In the genomic region with DNA sequence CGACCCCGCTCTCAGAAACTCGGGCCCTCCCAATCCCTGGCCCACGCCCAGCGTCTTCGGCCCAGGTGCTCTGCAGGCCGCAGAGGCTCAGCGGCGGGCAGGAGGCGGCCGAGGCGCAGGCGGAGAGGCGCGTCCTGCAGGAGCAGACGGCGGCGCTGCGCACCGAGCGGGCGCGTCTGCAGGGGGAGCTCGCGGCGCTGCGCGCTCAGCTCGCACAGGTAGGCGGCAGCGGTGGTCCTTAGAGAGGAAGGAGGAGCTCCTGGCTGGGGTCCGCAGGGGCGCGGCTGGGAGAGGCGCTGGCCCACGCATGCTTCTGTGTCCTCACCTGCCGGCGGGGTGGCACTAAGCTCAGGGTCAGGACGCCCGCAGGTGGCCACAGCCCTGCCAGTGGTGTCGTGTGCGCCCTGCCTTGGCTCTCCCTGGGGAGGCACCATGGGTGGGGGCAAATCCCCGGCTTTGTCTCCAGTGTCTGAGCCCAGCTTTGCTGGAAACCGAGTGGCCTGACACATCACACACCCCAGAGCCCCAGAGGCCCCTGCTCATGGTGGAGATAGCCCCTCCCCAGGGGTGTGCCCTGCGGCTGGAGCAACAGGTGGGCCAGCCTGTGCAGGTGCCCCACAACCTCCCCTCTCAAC, we compare ENCODE assay signal across 9 cellular contexts. TPM values are rescaled to one million over a fixed set of nuclear protein-coding genes. Genes with fewer than 3 reads are reported as not detected.
DNase-seq lines count a peak whose midpoint lies in the region; ATAC-seq and TF ChIP-seq lines count a peak whose summit lies in the region.
"Had no signal": no experiment of that assay in that cellular context is flagged by ENCODE, and none has a peak within 500 bp of the region (broad histone marks: within the 10 kb centered on the region; RNA-seq: fewer than 3 reads in every experiment).

No MANE protein-coding gene starts in this region.

- no peak overlapping the region for H3K4me3 ChIP-seq in AG10803 (ENCODE audit: low read length)
- H3K4me3 ChIP-seq in HEK293 (ENCODE audit: low read depth, low read length): no peak overlapping the region
- no peak overlapping the region for H3K4me3 ChIP-seq in SK-N-SH (ENCODE audit: low read depth in 2 of 2, low read length in 1 of 2)

- no peak for TF ChIP-seq EP300 in SK-N-SH (IDR thresholded peaks at IDR 0.05; ENCODE audit: borderline replicate concordance in 1 of 2, low read depth in 1 of 2, low read length in 1 of 2)

- H3K36me3 Mint-ChIP-seq in naive B cell: no peaks in the 10 kb centered on the region

- ATAC-seq in naive B cell (ENCODE audit: low read depth in 2 of 2) (peak; percentile 80 to 85), GM21825 (IDR thresholded peaks at IDR 0.05; ENCODE audit: unreplicated experiment) (no peak)

- H3K4me3 Mint-ChIP-seq in naive B cell: no peak overlapping the region
- H3K4me3 Mint-ChIP-seq: dendritic cell treated with granulocyte-macrophage colony-stimulating factor and Interleukin-4, amounts not matched to agents 40 ng/mL and 50 ng/mL, for 4 days had no signal

- POLR2A ChIA-PET in HEK293 (lab: Yijun Ruan, JAX): no interaction called here
- POLR2A ChIA-PET in SK-N-SH (lab: Yijun Ruan, JAX): no interaction called here

- no peaks in the 10 kb centered on the region for H3F3A ChIP-seq in SK-N-SH (replicated peaks; ENCODE audit: insufficient read depth)

- H3K9me2 ChIP-seq in SK-N-SH: no peaks in the 10 kb centered on the region

- H3K79me2 ChIP-seq in SK-N-SH (ENCODE audit: insufficient read depth): no peaks in the 10 kb centered on the region

- no peak for DNase-seq in AG10803 (ENCODE audit: low read depth)
- peak; percentile 76 for DNase-seq in SK-N-SH
- DNase-seq in dermis microvascular lymphatic vessel endothelial cell (ENCODE audit: low read depth in 2 of 2): peak; percentile 25 to 74
- peak; percentile 24 for DNase-seq in naive B cell
- no peak for DNase-seq in SIG-M5 (lab: John Stamatoyannopoulos, UW)
- no peak for DNase-seq in NK-92 (lab: John Stamatoyannopoulos, UW; ENCODE audit: unreplicated experiment)

- H3K27ac Mint-ChIP-seq in naive B cell: peak overlapping the region in 1 of 6 donors; percentile 70
- H3K27ac Mint-ChIP-seq: dendritic cell treated with granulocyte-macrophage colony-stimulating factor and Interleukin-4, amounts not matched to agents 40 ng/mL and 50 ng/mL, for 4 days had no signal

- TF ChIP-seq CTCF in AG10803 (conservative IDR thresholded peaks at IDR 0.05; ENCODE audit: low read length): peak; percentile 9; the same call in 1 of the 2 replicates
- peak; percentile 94 for TF ChIP-seq CTCF in HEK293 (tag by site-specific recombination; IDR thresholded peaks at IDR 0.05)
- TF ChIP-seq CTCF in SK-N-SH (IDR thresholded peaks at IDR 0.05): peak; percentile 35

- H3K27me3 ChIP-seq in SK-N-SH (ENCODE audit: insufficient read depth): no peaks in the 10 kb centered on the region

- TF ChIP-seq RAD21 in SK-N-SH (IDR thresholded peaks at IDR 0.05; ENCODE audit: low read length): peak; percentile 41; the same call in 1 of the 2 replicates

- H3K4me2 ChIP-seq in SK-N-SH: no peak overlapping the region

- H3K4me1 ChIP-seq in HEK293 (ENCODE audit: control insufficient read depth, insufficient read depth, low read length) (peaks cover 16% of the 10 kb centered on the region), SK-N-SH (ENCODE audit: control insufficient read depth in 1 of 2, insufficient read depth in 2 of 2, low read depth in 1 of 2, low read length in 1 of 2) (peaks cover 0 to 5% of the 10 kb centered on the region in 2 experiments; a peak in 2 of 4 replicates)

- no peaks in the 10 kb centered on the region for H4K20me1 ChIP-seq in SK-N-SH (ENCODE audit: insufficient read depth)

- H3K4me1 Mint-ChIP-seq in naive B cell: peaks cover 0 to 5% (median 2%) of the 10 kb centered on the region in 3 donors

- 11% methylated on average over 14 of the region's 45 CpGs for WGBS in SK-N-SH (ENCODE audit: low lambda C conversion rate)

- no peak overlapping the region for H2AFZ ChIP-seq in SK-N-SH (ENCODE audit: low read depth)

- H3K9me3 ChIP-seq in HEK293 (ENCODE audit: control insufficient read depth, insufficient read depth, low read depth, low read length) (no peaks in the 10 kb centered on the region), SK-N-SH (no peaks in the 10 kb centered on the region)

- peaks cover 0 to 7% (median 2%) of the 10 kb centered on the region in 7 donors for H3K9me3 Mint-ChIP-seq in naive B cell
- H3K9me3 Mint-ChIP-seq: dendritic cell treated with granulocyte-macrophage colony-stimulating factor and Interleukin-4, amounts not matched to agents 40 ng/mL and 50 ng/mL, for 4 days had no signal

- H3K27ac ChIP-seq in HEK293 (ENCODE audit: extremely low read depth, low read depth, low read length): no peak overlapping the region
- no peak overlapping the region for H3K27ac ChIP-seq in SK-N-SH (ENCODE audit: low read depth in 2 of 2, low read length in 1 of 2)

- no peak overlapping the region for H3K9ac ChIP-seq in SK-N-SH

- H3K36me3 ChIP-seq in HEK293 (ENCODE audit: control insufficient read depth in 2 of 2, insufficient read depth in 1 of 2, low read length in 2 of 2) (no peaks in the 10 kb centered on the region), SK-N-SH (replicated peaks in 1 of 2; ENCODE audit: control insufficient read depth in 1 of 2, insufficient read depth in 2 of 2, low read length in 1 of 2) (no peaks in the 10 kb centered on the region)

- peaks cover 4 to 22% (median 10%) of the 10 kb centered on the region in 3 donors for H3K27me3 Mint-ChIP-seq in naive B cell

- CTCF ChIA-PET in HEK293 (lab: Yijun Ruan, JAX): interaction anchor here (0.7 to 1.9 kb wide), 21 partner anchors 8 to 424 kb away, joined by 3 to 10 read pairs (median 4); a partner anchor contains a TSS
- CTCF ChIA-PET in SK-N-SH (lab: Yijun Ruan, JAX): interaction anchor here (0.8 to 2.8 kb wide), 23 partner anchors 8 to 318 kb away, joined by 3 to 17 read pairs (median 4); no protein-coding TSS in a partner anchor

TF ChIP-seq in HEK293, 187 proteins besides CTCF, POLR2A, EP300 and RAD21 (continues in another document):
- TF ChIP-seq SP3 (tag by site-specific recombination; IDR thresholded peaks at IDR 0.05): no peak
- TF ChIP-seq REPIN1 (tag by site-specific recombination; IDR thresholded peaks at IDR 0.05; ENCODE audit: low read depth): no peak
- no peak for TF ChIP-seq ZNF792 (tag by site-specific recombination; IDR thresholded peaks at IDR 0.05)
- peak; percentile 67 for TF ChIP-seq ZNF335 (tag by site-specific recombination; conservative IDR thresholded peaks at IDR 0.05)
- TF ChIP-seq ZNF223 (tag by site-specific recombination; IDR thresholded peaks at IDR 0.05): no peak
- no peak for TF ChIP-seq ZNF664 (tag by site-specific recombination; IDR thresholded peaks at IDR 0.05)
- no peak for TF ChIP-seq ZSCAN23 (tag by site-specific recombination; IDR thresholded peaks at IDR 0.05)

TF ChIP-seq in SK-N-SH, 30 proteins besides CTCF, POLR2A, EP300 and RAD21:
- no peak for TF ChIP-seq JUND (IDR thresholded peaks at IDR 0.05)
- TF ChIP-seq SMC3 (IDR thresholded peaks at IDR 0.05; ENCODE audit: low read depth, low read length): peak; percentile 33; the same call in 1 of the 2 replicates
- TF ChIP-seq TAF1 (IDR thresholded peaks at IDR 0.05; ENCODE audit: borderline replicate concordance, low read depth, low read length): no peak
TF ChIP-seq in SK-N-SH: peak in this region for 1.

RNA-seq across cellular contexts. Expression of a gene that starts 14.9 kb away (rescaled TPM):
- polyA plus RNA-seq in SK-N-SH (2012; rRNA removed) (0.03 TPM in 2 replicates), naive B cell (ENCODE audit: low read depth in 6 of 6) (1 to 10 TPM in 5 of 6 donors, under 1 TPM in 1; 0.75 to 3.2 (median 1.3) TPM)
- 0.05 and 0.09 TPM in 2 replicates for polyA plus RNA-seq in SK-N-SH (2012; cell fraction: cytosol; rRNA removed)
- 0.12 and 0.26 TPM in 2 replicates for polyA plus RNA-seq in SK-N-SH (2012; cell fraction: nucleus; rRNA removed)
- total RNA-seq in dermis microvascular lymphatic vessel endothelial cell: 8.6 and 25.3 TPM in 2 replicates

Comparison
In these comparisons a context has a peak if more than half of its experiments do, and no peak if none do; other contexts are left out.
1. DNase-seq: peak in SK-N-SH (single experiment), dermis microvascular lymphatic vessel endothelial cell (2 of 2) and naive B cell (single experiment); none in AG10803 (single experiment), SIG-M5 (single experiment) and NK-92 (single experiment).
2. CTCF ChIP-seq: peak in every context shown above with its lines; median percentile 94 in HEK293; 35 in SK-N-SH; 9 in AG10803.